Comparison of ENCODE assay signal across 1 cellular context in the genomic region with DNA sequence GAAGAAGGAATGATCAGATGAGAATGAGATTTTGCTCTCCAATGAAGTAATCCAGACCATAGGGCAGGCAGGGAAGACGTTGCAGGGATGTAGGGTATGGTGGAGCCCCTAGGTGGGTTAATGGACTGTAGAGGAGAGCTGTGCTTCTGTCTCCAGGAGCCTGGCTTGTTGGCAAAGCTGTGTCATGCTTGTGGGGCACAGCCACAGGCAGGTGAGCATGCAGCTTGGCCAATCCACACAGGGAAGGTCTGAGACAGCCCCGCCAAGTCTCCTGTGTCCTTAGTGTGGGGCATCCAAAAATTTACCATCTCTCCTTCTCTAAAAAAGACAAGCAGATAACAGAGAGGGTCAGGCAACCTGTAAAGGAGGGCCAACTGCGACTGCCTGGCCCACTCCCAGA.
TF ChIP-seq lines count a peak whose summit lies in the region.

No MANE protein-coding gene starts in this region.

TF ChIP-seq in GM23338, 12 proteins besides CTCF, POLR2A, EP300 and RAD21 (continued from another document):
- TF ChIP-seq STAT1 (IDR thresholded peaks at IDR 0.05; ENCODE audit: unreplicated experiment), result no peak
- no peak for TF ChIP-seq ZNF114 (CRISPR knock-in tag; IDR thresholded peaks at IDR 0.05)
TF ChIP-seq in GM23338: peak in this region for 0.
